ENCODE assay signal across 8 cellular contexts in the genomic region with DNA sequence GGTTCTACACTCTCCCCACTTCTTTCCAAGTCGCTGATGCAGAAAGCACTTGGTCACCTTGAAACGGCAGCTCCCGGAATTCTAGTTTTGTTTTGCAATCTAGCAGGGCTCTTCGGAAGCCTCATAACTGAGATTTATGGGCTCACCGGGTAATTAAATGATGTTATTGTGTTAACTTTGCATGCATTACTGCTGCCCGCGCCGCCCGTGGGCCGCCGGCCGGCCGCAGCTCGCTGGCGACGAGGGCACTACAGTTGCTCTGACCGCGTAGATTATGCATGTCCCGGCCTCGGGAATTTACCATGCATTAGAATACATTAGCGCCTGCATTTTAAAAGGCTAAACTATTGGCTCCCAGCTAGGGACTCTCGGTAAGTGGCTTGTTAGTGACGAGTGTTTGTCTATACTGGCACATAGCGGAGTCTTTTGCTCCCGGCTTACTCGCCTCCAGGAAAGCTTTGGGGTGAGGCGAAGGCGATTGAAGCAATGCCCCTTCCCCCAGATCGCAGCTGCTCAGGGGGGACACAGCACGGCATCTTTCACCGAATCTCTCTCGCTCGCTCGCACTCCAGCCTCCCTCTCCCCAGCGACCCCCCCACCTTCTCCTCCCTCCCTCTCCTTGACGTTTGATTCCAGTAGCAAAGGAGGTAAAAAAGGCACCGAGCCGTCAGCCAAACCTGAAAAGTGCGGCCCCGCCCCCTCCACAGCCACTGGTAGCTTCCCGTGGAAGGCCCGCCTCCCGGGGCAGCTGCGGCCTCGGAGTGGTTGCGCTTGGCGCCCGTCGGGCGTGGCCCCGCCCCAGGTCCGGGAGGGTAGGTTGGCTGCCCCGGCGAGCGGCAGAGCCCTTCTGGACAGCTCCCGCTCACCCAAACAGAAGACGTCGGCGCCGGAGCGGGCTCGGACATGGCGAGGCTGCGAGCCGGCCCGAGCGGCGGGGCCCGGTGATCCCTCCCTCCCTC. TPM values are rescaled to one million over a fixed set of nuclear protein-coding genes. Genes with fewer than 3 reads are reported as not detected.
DNase-seq lines count a peak whose midpoint lies in the region; ATAC-seq and TF ChIP-seq lines count a peak whose summit lies in the region.

TSS of gene ONECUT2 (plus strand) at position 839 of the 959 bp plus-strand sequence. CDS start 343 bp downstream, outside the sequence.

- DNase-seq in NCI-H748 treated with DMSO at 0.1 percent for 48 hours (lab: John Stamatoyannopoulos, UW) (peak; percentile 90), lung microvascular endothelial cell (ENCODE audit: low read depth in 2 of 2) (peak; percentile 93 to 94)
- peak; percentile 79 for DNase-seq in activated CD8-positive, alpha-beta T cell treated with anti-CD3 and anti-CD28 coated beads for 36 hours
- DNase-seq in effector memory CD4-positive, alpha-beta T cell: peak in 2 of 3 donors; percentile 25 to 26
- peak; percentile 63 to 67 for DNase-seq in stimulated activated CD4-positive, alpha-beta T cell treated with anti-CD3 and anti-CD28 coated beads, Interleukin-4, amount 100 ng/mL, for 48 hours (ENCODE audit: low read depth in 2 of 2)

- intact Hi-C loops in activated CD8-positive, alpha-beta T cell treated with anti-CD3 and anti-CD28 coated beads for 36 hours (cut with micrococcal nuclease): loop anchor here (10.0 kb wide), 1 partner anchor 560 kb away; no protein-coding TSS in a partner anchor

- H3K9me3 ChIP-seq in effector memory CD4-positive, alpha-beta T cell (ENCODE audit: control insufficient read depth, low read length): no peaks in the 10 kb centered on the region

- H3K27me3 ChIP-seq in effector memory CD4-positive, alpha-beta T cell (replicated peaks; ENCODE audit: control insufficient read depth, insufficient read depth, low read length, poor library complexity, severe bottlenecking): peaks cover 77% of the 10 kb centered on the region

- no peaks in the 10 kb centered on the region for H3K36me3 ChIP-seq in effector memory CD4-positive, alpha-beta T cell (ENCODE audit: control insufficient read depth, insufficient read depth, low read length)

- H3K27ac ChIP-seq in effector memory CD4-positive, alpha-beta T cell (ENCODE audit: insufficient read depth, low read length, poor library complexity, severe bottlenecking): no peak within 1 kb of the TSS

- H3K4me1 Mint-ChIP-seq in activated CD8-positive, alpha-beta T cell treated with anti-CD3 and anti-CD28 coated beads for 36 hours (ENCODE audit: low read depth): peaks cover 45% of the 10 kb centered on the region

- H3K27ac Mint-ChIP-seq in activated CD8-positive, alpha-beta T cell treated with anti-CD3 and anti-CD28 coated beads for 36 hours: no peak within 1 kb of the TSS

- TF ChIP-seq CTCF in GM12875 (IDR thresholded peaks at IDR 0.05; ENCODE audit: borderline replicate concordance, insufficient read depth, low read depth, low read length): no peak
- TF ChIP-seq CTCF in activated CD8-positive, alpha-beta T cell treated with anti-CD3 and anti-CD28 coated beads for 36 hours (IDR thresholded peaks at IDR 0.05): no peak

- ATAC-seq in HG03432 (IDR thresholded peaks at IDR 0.05; ENCODE audit: unreplicated experiment) (peak; percentile 91), GM21717 (IDR thresholded peaks at IDR 0.05; ENCODE audit: unreplicated experiment) (no peak)
- ATAC-seq in activated CD8-positive, alpha-beta T cell treated with anti-CD3 and anti-CD28 coated beads for 36 hours: peak; percentile 85

- peaks cover 82% of the 10 kb centered on the region for H3K27me3 Mint-ChIP-seq in activated CD8-positive, alpha-beta T cell treated with anti-CD3 and anti-CD28 coated beads for 36 hours

- peaks cover 26% of the 10 kb centered on the region for H3K4me1 ChIP-seq in effector memory CD4-positive, alpha-beta T cell (ENCODE audit: control insufficient read depth, insufficient read depth, low read length, poor library complexity, severe bottlenecking)

- H3K36me3 Mint-ChIP-seq in activated CD8-positive, alpha-beta T cell treated with anti-CD3 and anti-CD28 coated beads for 36 hours (ENCODE audit: low read depth): peaks cover 4% of the 10 kb centered on the region

- CTCF ChIA-PET in activated CD8-positive, alpha-beta T cell treated with anti-CD3 and anti-CD28 coated beads for 36 hours (lab: Charles Lee): no interaction called here

- peak within 1 kb of the TSS; percentile 62 for H3K4me3 Mint-ChIP-seq in activated CD8-positive, alpha-beta T cell treated with anti-CD3 and anti-CD28 coated beads for 36 hours

- POLR2A ChIA-PET in activated CD8-positive, alpha-beta T cell treated with anti-CD3 and anti-CD28 coated beads for 36 hours (lab: Charles Lee): no interaction called here

- H3K4me3 ChIP-seq in GM12875 (ENCODE audit: low read depth, low read length): peak within 1 kb of the TSS; percentile 41
- peak within 1 kb of the TSS; percentile 50 for H3K4me3 ChIP-seq in effector memory CD4-positive, alpha-beta T cell (ENCODE audit: insufficient read depth, low read depth, low read length, poor library complexity, severe bottlenecking)

- H3K9me3 Mint-ChIP-seq in activated CD8-positive, alpha-beta T cell treated with anti-CD3 and anti-CD28 coated beads for 36 hours: no peaks in the 10 kb centered on the region

RNA-seq across cellular contexts. Expression of gene ONECUT2, which starts in this region (rescaled TPM):
- not detected for total RNA-seq in activated CD8-positive, alpha-beta T cell treated with anti-CD3 and anti-CD28 coated beads for 36 hours
- under 0.01 TPM in 1 of 2 replicates, not detected in the other for total RNA-seq in lung microvascular endothelial cell

Comparison
In these comparisons a context has a peak if more than half of its experiments do, and no peak if none do; other contexts are left out.
1. Peak in DNase-seq and ATAC-seq in activated CD8-positive, alpha-beta T cell treated with anti-CD3 and anti-CD28 coated beads for 36 hours; RNA of the gene not detected or under 1 TPM.
2. Peak in DNase-seq in lung microvascular endothelial cell; RNA of the gene not detected or under 1 TPM.
3. DNase-seq: peak in every context shown above with its lines; median percentile 94 in lung microvascular endothelial cell; 90 in NCI-H748 treated with DMSO at 0.1 percent for 48 hours; 79 in activated CD8-positive, alpha-beta T cell treated with anti-CD3 and anti-CD28 coated beads for 36 hours; 65 in stimulated activated CD4-positive, alpha-beta T cell treated with anti-CD3 and anti-CD28 coated beads, Interleukin-4, amount 100 ng/mL, for 48 hours; 26 in effector memory CD4-positive, alpha-beta T cell.